Comparison of ENCODE assay signal across 14 cellular contexts in the genomic region with DNA sequence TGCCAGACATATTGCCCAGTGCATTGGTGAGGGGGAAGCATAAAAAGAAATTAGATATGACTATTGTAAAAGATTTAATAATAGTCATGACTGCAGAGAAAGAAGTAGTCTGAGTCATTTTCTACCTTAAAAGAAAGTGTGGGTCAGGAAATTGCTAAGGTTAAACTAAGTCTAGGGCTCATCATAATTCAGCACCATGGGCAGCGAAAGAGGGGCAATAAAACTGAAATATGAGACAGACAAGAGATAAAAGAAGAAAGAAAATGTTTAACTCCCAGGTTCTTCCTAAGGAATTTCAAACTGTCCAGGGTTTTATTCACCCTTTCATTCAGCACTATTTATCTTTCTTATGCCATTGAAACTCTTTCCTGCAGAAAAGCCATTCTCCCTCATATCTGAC.
DNase-seq lines count a peak whose midpoint lies in the region; ATAC-seq and TF ChIP-seq lines count a peak whose summit lies in the region.
"Had no signal": no experiment of that assay in that cellular context is flagged by ENCODE, and none has a peak within 500 bp of the region (broad histone marks: within the 10 kb centered on the region; RNA-seq: fewer than 3 reads in every experiment).

No MANE protein-coding gene starts in this region.

- no peaks in the 10 kb centered on the region for H3K9me3 Mint-ChIP-seq in Caco-2 (ENCODE audit: unreplicated experiment)

- H3K27me3 Mint-ChIP-seq in Caco-2 (ENCODE audit: insufficient read depth, unreplicated experiment), result no peaks in the 10 kb centered on the region

- no peak overlapping the region for H3K27ac Mint-ChIP-seq in Caco-2 (ENCODE audit: unreplicated experiment)

- H3K4me3 ChIP-seq in Caco-2 (ENCODE audit: low read depth, low read length), result no peak overlapping the region
- H3K4me3 ChIP-seq: HAP-1 had no signal

- no peak for ATAC-seq in GM18502 (IDR thresholded peaks at IDR 0.05; ENCODE audit: poor library complexity, unreplicated experiment)

- POLR2A ChIA-PET in Caco-2 (lab: Charles Lee), result no interaction called here

- H3K36me3 ChIP-seq in Caco-2 (ENCODE audit: control insufficient read depth, insufficient read depth, low read length), result no peaks in the 10 kb centered on the region
- H3K36me3 ChIP-seq: HAP-1 had no signal

- no peak overlapping the region for H3K4me3 Mint-ChIP-seq in Caco-2 (ENCODE audit: unreplicated experiment)

- H3K4me1 Mint-ChIP-seq in Caco-2 (ENCODE audit: low read depth, unreplicated experiment), result no peaks in the 10 kb centered on the region

- peaks cover 4% of the 10 kb centered on the region; the same call in 1 of the 2 replicates for H3K4me1 ChIP-seq in Caco-2
- H3K4me1 ChIP-seq: HAP-1 had no signal

- peak; percentile 45 to 48 for DNase-seq in Caco-2
- peak; percentile 3 for DNase-seq in KBM-7
- DNase-seq in left kidney (ENCODE audit: low read depth, low spot score), result peak; percentile 91
- DNase-seq in GM19240 (ENCODE audit: insufficient read length, low spot score), result no peak
- no peak for DNase-seq in NCI-H82 treated with DMSO at 0.1 percent for 48 hours (lab: John Stamatoyannopoulos, UW; ENCODE audit: unreplicated experiment)
- no peak for DNase-seq in NCI-H1417 (lab: John Stamatoyannopoulos, UW)
- DNase-seq: KG1, NCI-H1105, NCI-H187 treated with DMSO at 0.1 percent for 48 hours, NCI-H2171, NCI-H510A had no signal

- no peaks in the 10 kb centered on the region for H3K9me3 ChIP-seq in Caco-2
- H3K9me3 ChIP-seq: HAP-1 had no signal

- in situ Hi-C loops in KBM-7 (cut with MboI; ENCODE audit: low pct_unique_long_range_greater_than_20kb, low sequenced_read_pairs), result no loop called here

- no peaks in the 10 kb centered on the region for H3K36me3 Mint-ChIP-seq in Caco-2 (ENCODE audit: insufficient read depth, unreplicated experiment)

- TF ChIP-seq CTCF in Caco-2 (IDR thresholded peaks at IDR 0.05; ENCODE audit: insufficient read depth in 1 of 2, low read depth in 1 of 2, low read length in 1 of 2, severe bottlenecking in 1 of 2, unreplicated experiment in 1 of 2), result no peak

- CTCF ChIA-PET in Caco-2 (lab: Charles Lee), result no interaction called here

- no TSS peak for BruUV-seq in Caco-2 (replicated peaks; lab: Mats Ljungman, UMichigan)

- H3K27me3 ChIP-seq in Caco-2 (replicated peaks; ENCODE audit: control insufficient read depth, insufficient read depth, low read length), result no peaks in the 10 kb centered on the region

- intact Hi-C loops in Caco-2 (cut with micrococcal nuclease; ENCODE audit: unreplicated experiment), result no loop called here

TF ChIP-seq in PFSK-1, 5 proteins besides CTCF, POLR2A, EP300 and RAD21:
- TF ChIP-seq SIN3A (IDR thresholded peaks at IDR 0.05; ENCODE audit: borderline replicate concordance, insufficient read depth, low read length), result no peak
- TF ChIP-seq, protein P1, sequence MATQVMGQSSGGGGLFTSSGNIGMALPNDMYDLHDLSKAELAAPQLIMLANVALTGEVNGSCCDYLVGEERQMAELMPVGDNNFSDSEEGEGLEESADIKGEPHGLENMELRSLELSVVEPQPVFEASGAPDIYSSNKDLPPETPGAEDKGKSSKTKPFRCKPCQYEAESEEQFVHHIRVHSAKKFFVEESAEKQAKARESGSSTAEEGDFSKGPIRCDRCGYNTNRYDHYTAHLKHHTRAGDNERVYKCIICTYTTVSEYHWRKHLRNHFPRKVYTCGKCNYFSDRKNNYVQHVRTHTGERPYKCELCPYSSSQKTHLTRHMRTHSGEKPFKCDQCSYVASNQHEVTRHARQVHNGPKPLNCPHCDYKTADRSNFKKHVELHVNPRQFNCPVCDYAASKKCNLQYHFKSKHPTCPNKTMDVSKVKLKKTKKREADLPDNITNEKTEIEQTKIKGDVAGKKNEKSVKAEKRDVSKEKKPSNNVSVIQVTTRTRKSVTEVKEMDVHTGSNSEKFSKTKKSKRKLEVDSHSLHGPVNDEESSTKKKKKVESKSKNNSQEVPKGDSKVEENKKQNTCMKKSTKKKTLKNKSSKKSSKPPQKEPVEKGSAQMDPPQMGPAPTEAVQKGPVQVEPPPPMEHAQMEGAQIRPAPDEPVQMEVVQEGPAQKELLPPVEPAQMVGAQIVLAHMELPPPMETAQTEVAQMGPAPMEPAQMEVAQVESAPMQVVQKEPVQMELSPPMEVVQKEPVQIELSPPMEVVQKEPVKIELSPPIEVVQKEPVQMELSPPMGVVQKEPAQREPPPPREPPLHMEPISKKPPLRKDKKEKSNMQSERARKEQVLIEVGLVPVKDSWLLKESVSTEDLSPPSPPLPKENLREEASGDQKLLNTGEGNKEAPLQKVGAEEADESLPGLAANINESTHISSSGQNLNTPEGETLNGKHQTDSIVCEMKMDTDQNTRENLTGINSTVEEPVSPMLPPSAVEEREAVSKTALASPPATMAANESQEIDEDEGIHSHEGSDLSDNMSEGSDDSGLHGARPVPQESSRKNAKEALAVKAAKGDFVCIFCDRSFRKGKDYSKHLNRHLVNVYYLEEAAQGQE (IDR thresholded peaks at IDR 0.05; ENCODE audit: insufficient read depth in 1 of 2, low read depth in 2 of 2, low read length in 2 of 2), result peak; percentile 42 to 86; a peak in 3 of 4 replicates
TF ChIP-seq in PFSK-1: peak in this region for 1.

Comparison
In these comparisons a context has a peak if more than half of its experiments do, and no peak if none do; other contexts are left out.
1. DNase-seq: peak in Caco-2 (2 of 2), KBM-7 (single experiment) and left kidney (single experiment); none in GM19240 (single experiment), NCI-H82 treated with DMSO at 0.1 percent for 48 hours (single experiment) and NCI-H1417 (0 of 3).